In the genomic region with DNA sequence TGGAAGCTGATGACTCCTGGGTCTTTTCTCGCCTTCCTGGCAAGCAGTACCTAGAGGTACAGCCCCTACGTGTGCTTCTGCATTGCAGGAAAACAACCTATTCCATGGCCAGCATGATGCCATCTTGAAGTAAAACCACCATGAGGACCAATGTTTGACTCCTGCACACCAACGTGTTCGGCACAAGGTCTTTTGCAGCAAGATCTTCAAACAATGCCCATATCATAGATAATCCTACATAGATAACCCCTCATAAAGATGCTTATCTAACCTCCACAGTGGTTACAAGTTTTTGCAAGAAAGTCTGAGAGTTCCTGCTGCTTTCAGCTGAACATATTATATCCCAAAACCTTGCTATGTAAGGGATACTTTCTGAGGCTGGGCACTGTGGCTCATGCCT, we compare ENCODE assay signal across 28 cellular contexts.
"Had no signal": no experiment of that assay in that cellular context is flagged by ENCODE, and none has a peak within 500 bp of the region (broad histone marks: within the 10 kb centered on the region; RNA-seq: fewer than 3 reads in every experiment).

No MANE protein-coding gene starts in this region.

- H3K9me3 ChIP-seq: left lung, lower lobe of right lung, pancreas, prostate gland, stomach, suprapubic skin, thoracic aorta, tibial artery, uterus had no signal

- ATAC-seq: left colon; left lung; naive thymus-derived CD8-positive, alpha-beta T cell; pancreas; right cardiac atrium; sciatic nerve; stimulated activated naive CD8-positive, alpha-beta T cell treated with anti-CD3 and anti-CD28 coated beads, Interleukin-15, Interleukin-2, amounts not matched to agents 100 U/mL and 50 U/mL, for 24 hours had no signal

- H3K27me3 ChIP-seq: left lung, pancreas, stomach, suprapubic skin, tibial artery, uterus had no signal

- H3K27ac ChIP-seq: left lung, lower lobe of right lung, pancreas, prostate gland, skin epidermis, stomach, suprapubic skin, thoracic aorta, tibial artery, uterus had no signal

- H3K4me3 ChIP-seq: left lung, lower lobe of right lung, pancreas, prostate gland, skin epidermis, stomach, suprapubic skin, thoracic aorta, tibial artery, uterus had no signal

- H3K36me3 ChIP-seq: left lung, lower lobe of right lung, pancreas, prostate gland, stomach, suprapubic skin, tibial artery, uterus had no signal

- H3K4me1 ChIP-seq: left lung, lower lobe of right lung, pancreas, prostate gland, stomach, suprapubic skin, tibial artery, uterus had no signal

- DNase-seq: hypothalamus; immature natural killer cell; kidney; left colon; left lung; lower lobe of right lung; mammary epithelial cell; mesenchymal stem cell; naive thymus-derived CD8-positive, alpha-beta T cell; nucleus accumbens; pancreas; posterior cingulate gyrus; retina; right cardiac atrium; stimulated activated CD4-positive, alpha-beta T cell treated with anti-CD3 and anti-CD28 coated beads, Interleukin-12 subunit alpha, Interleukin-12 subunit beta, amount 100 ng/mL, for 4 hours; stimulated activated CD4-positive, alpha-beta T cell treated with anti-CD3 and anti-CD28 coated beads, Interleukin-15, amount 100 ng/mL, for 24 hours; stimulated activated CD4-positive, alpha-beta T cell treated with anti-CD3 and anti-CD28 coated beads, Interleukin-2, amount 100 ng/mL, for 24 hours; stimulated activated CD4-positive, alpha-beta T cell treated with anti-CD3 and anti-CD28 coated beads, Interleukin-4, amount 100 ng/mL, for 1 hour; stimulated activated naive B cell treated with anti-CD40 and anti-IgM and Interleukin-4, amounts not matched to agents 10 μg/mL and 1 μg/mL and 100 μg/mL, for 72 hours; stimulated activated naive CD8-positive, alpha-beta T cell treated with anti-CD3 and anti-CD28 coated beads, Interleukin-15, Interleukin-2, amounts not matched to agents 100 U/mL and 50 U/mL, for 24 hours; stomach; tibial artery; uterus had no signal
